23 cellular contexts compared by ENCODE assay signal in the genomic region with DNA sequence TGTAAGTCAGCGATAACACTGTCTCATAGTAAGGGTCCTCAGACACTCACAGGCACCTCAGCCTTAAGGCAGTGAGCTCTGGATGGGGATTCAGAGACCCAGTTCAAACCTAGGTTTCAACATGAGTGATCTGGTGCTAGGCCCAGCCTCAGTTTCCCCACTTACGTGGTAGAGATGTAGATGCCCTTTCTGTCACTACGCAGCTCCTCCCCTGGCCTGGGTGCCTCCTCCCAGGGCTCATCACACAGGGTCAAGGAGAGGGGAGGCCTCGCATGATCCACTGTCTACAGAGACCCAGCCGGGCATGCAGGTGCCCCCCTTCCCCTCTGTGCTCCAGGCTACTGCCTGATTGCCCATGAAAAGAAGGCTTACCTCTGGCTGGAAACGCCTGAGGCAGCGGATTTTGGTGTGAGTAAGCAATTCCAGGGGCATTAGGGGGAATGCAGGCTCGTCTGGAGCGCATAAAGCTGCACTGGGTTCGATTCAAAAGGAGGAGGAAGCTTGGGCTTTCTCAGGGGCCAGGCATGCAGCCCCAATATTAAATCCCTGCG.
DNase-seq lines count a peak whose midpoint lies in the region; ATAC-seq, FAIRE-seq and TF ChIP-seq lines count a peak whose summit lies in the region.
"Had no signal": no experiment of that assay in that cellular context is flagged by ENCODE, and none has a peak within 500 bp of the region (broad histone marks: within the 10 kb centered on the region; RNA-seq: fewer than 3 reads in every experiment).

No MANE protein-coding gene starts in this region.

- H3F3A ChIP-seq in neural progenitor cell (ENCODE audit: low read depth): peaks cover 6% of the 10 kb centered on the region

- no peaks in the 10 kb centered on the region for H3K79me2 ChIP-seq in H1 (ENCODE audit: control insufficient read depth in 1 of 2, insufficient read depth in 2 of 2, low read length in 2 of 2)
- H3K79me2 ChIP-seq in neural progenitor cell (ENCODE audit: low read depth): no peaks in the 10 kb centered on the region

- TF ChIP-seq EP300 in H1 (IDR thresholded peaks at IDR 0.05; ENCODE audit: borderline replicate concordance in 1 of 2, low read depth in 2 of 2, low read length in 2 of 2) (no peak), ovary (IDR thresholded peaks at IDR 0.05) (no peak)

- H2AFZ ChIP-seq in H1 (ENCODE audit: low read length) (no peak overlapping the region), neural progenitor cell (replicated peaks) (no peak overlapping the region)

- no peak overlapping the region for H3K14ac ChIP-seq in H1 (ENCODE audit: insufficient read length)

- H3K4me1 ChIP-seq in H1 (replicated peaks in 1 of 4; ENCODE audit: control insufficient read depth in 3 of 4, insufficient read depth in 4 of 4, low read length in 3 of 4) (peaks cover 3 to 9% (median 5%) of the 10 kb centered on the region in 4 experiments), neural progenitor cell (peaks cover 17% of the 10 kb centered on the region), ovary (ENCODE audit: insufficient read depth) (no peaks in the 10 kb centered on the region), heart left ventricle (peaks cover 0 to 5% (median 0%) of the 10 kb centered on the region in 12 donors)

- H2BK15ac ChIP-seq in H1 (ENCODE audit: low read length): no peak overlapping the region

- TF ChIP-seq CTCF in H1 (IDR thresholded peaks at IDR 0.05; ENCODE audit: control extremely low read depth in 1 of 3, insufficient read depth in 1 of 3, low read depth in 1 of 3, low read length in 3 of 3): no peak
- TF ChIP-seq CTCF in neural progenitor cell (IDR thresholded peaks at IDR 0.05): no peak
- no peak for TF ChIP-seq CTCF in ovary (IDR thresholded peaks at IDR 0.05)
- TF ChIP-seq CTCF in natural killer cell (IDR thresholded peaks at IDR 0.05): no peak
- no peak for TF ChIP-seq CTCF in heart left ventricle (IDR thresholded peaks at IDR 0.05)

- H2BK20ac ChIP-seq in H1 (ENCODE audit: low read length): no peak overlapping the region

- no peak overlapping the region for H3K18ac ChIP-seq in H1 (ENCODE audit: extremely low read depth, low read length)

- H3K4me3 Mint-ChIP-seq in neural progenitor cell: no peak overlapping the region
- no peak overlapping the region for H3K4me3 Mint-ChIP-seq in natural killer cell
- H3K4me3 Mint-ChIP-seq: CD8-positive, alpha-beta T cell; IgD-negative memory B cell had no signal

- H3K79me1 ChIP-seq in H1 (ENCODE audit: low read depth, low read length): no peaks in the 10 kb centered on the region

- no peak overlapping the region for H2BK5ac ChIP-seq in H1 (ENCODE audit: low read depth, low read length)

- H3K27me3 Mint-ChIP-seq in neural progenitor cell (ENCODE audit: insufficient read depth, low read depth) (peaks cover 4% of the 10 kb centered on the region), natural killer cell (ENCODE audit: low read depth in 2 of 2) (peaks cover 28 to 41% of the 10 kb centered on the region in 2 donors)

- no peak overlapping the region for H4K91ac ChIP-seq in H1 (replicated peaks; ENCODE audit: insufficient read length, low read length)

- H4K5ac ChIP-seq in H1 (ENCODE audit: insufficient read length, low read depth, low read length): no peak overlapping the region

- H3K27me3 ChIP-seq in H1 (replicated peaks in 1 of 4; ENCODE audit: control insufficient read depth in 3 of 4, extremely low read depth in 1 of 4, insufficient read depth in 3 of 4, low read length in 3 of 4) (no peaks in the 10 kb centered on the region; a peak in 1 of 7 replicates), neural progenitor cell (peaks cover 19% of the 10 kb centered on the region), ovary (no peaks in the 10 kb centered on the region), heart left ventricle (peaks cover 0 to 50% (median 16%) of the 10 kb centered on the region in 9 donors)

- ATAC-seq in natural killer cell: no peak
- no peak for ATAC-seq in GM18873 (IDR thresholded peaks at IDR 0.05; ENCODE audit: low FRiP score, unreplicated experiment)
- no peak for ATAC-seq in heart left ventricle
- ATAC-seq: CD8-positive, alpha-beta T cell; PC-3 had no signal

- no peak overlapping the region for H2AK5ac ChIP-seq in H1 (ENCODE audit: low read depth, low read length)

- H3K27ac Mint-ChIP-seq in neural progenitor cell: peak overlapping the region; percentile 72
- no peak overlapping the region for H3K27ac Mint-ChIP-seq in natural killer cell
- H3K27ac Mint-ChIP-seq: CD8-positive, alpha-beta T cell; IgD-negative memory B cell had no signal

- peak; percentile 17 for DNase-seq in ELR (ENCODE audit: low read depth)
- peak; percentile 18 for DNase-seq in M059J (ENCODE audit: low read depth)
- DNase-seq in H1 (ENCODE audit: low read depth in 1 of 2, low spot score in 2 of 2): peak in 1 of 2 experiments; percentile 51
- peak; percentile 83 for DNase-seq in neural progenitor cell (ENCODE audit: low spot score)
- no peak for DNase-seq in ovary
- DNase-seq in natural killer cell: no peak
- no peak for DNase-seq in heart left ventricle
- DNase-seq: AML-193; C1 segment of cervical spinal cord; Calu3; CD8-positive, alpha-beta T cell; GF-D8; HCEC 1CT; MV-4-11; NCI-H1105 treated with DMSO at 0.1 percent for 48 hours; NCI-H2029 treated with DMSO at 0.1 percent for 48 hours; NCI-H446; PC-3; SHP77 had no signal

- CTCF ChIA-PET in H1 (lab: Charles Lee; ENCODE audit: partially characterized antibody): interaction anchor here (1.0 to 16.9 kb wide), 7 partner anchors 9 to 184 kb away, joined by 3 to 293 read pairs (median 3); no protein-coding TSS in a partner anchor

- TF ChIP-seq POLR2A in H1 (IDR thresholded peaks at IDR 0.05; ENCODE audit: control extremely low read depth in 1 of 2, low read depth in 2 of 2, low read length in 2 of 2) (no peak), ovary (IDR thresholded peaks at IDR 0.05) (no peak), heart left ventricle (IDR thresholded peaks at IDR 0.05) (no peak)

- no peak for FAIRE-seq in H1 (lab: Jason Lieb, UNC)
- FAIRE-seq: GM19239, HTR-8/SVneo had no signal

- no peak overlapping the region for H3K56ac ChIP-seq in H1 (replicated peaks; ENCODE audit: insufficient read length, low read depth, low read length)

- no peaks in the 10 kb centered on the region for H3K9me3 ChIP-seq in H1 (ENCODE audit: insufficient read depth in 2 of 2, low read depth in 1 of 2, low read length in 1 of 2)
- H3K9me3 ChIP-seq in neural progenitor cell (ENCODE audit: low read depth): no peaks in the 10 kb centered on the region
- H3K9me3 ChIP-seq in ovary: no peaks in the 10 kb centered on the region
- peaks cover 0 to 10% (median 4%) of the 10 kb centered on the region in 12 donors for H3K9me3 ChIP-seq in heart left ventricle

- no peak overlapping the region for H3K4ac ChIP-seq in H1 (replicated peaks; ENCODE audit: insufficient read length, low read depth, low read length)

- H4K20me1 ChIP-seq in H1 (replicated peaks in 1 of 2; ENCODE audit: control insufficient read depth in 1 of 2, insufficient read depth in 2 of 2, low read length in 2 of 2) (no peaks in the 10 kb centered on the region), neural progenitor cell (ENCODE audit: low read depth) (peaks cover 8% of the 10 kb centered on the region)

- H3K4me3 ChIP-seq in H1 (ENCODE audit: extremely low read depth in 1 of 4, insufficient read depth in 2 of 4, low read depth in 3 of 4, low read length in 4 of 4): no peak overlapping the region
- no peak overlapping the region for H3K4me3 ChIP-seq in neural progenitor cell
- no peak overlapping the region for H3K4me3 ChIP-seq in ovary
- H3K4me3 ChIP-seq in heart left ventricle: no peak overlapping the region

- H3K36me3 ChIP-seq in H1 (ENCODE audit: control insufficient read depth in 2 of 4, insufficient read depth in 4 of 4, low read length in 3 of 4) (no peaks in the 10 kb centered on the region), neural progenitor cell (no peaks in the 10 kb centered on the region), ovary (no peaks in the 10 kb centered on the region), heart left ventricle (no peaks in the 10 kb centered on the region)

- H3K27ac ChIP-seq in H1 (ENCODE audit: low read depth, low read length) (no peak overlapping the region), neural progenitor cell (no peak overlapping the region), ovary (no peak overlapping the region), heart left ventricle (no peak overlapping the region)

- TF ChIP-seq RAD21 in H1 (IDR thresholded peaks at IDR 0.05 in 1 of 2, conservative IDR thresholded peaks at IDR 0.05 in 1 of 2; ENCODE audit: low read depth in 2 of 2, low read length in 2 of 2): no peak

- H3K36me3 Mint-ChIP-seq in neural progenitor cell: no peaks in the 10 kb centered on the region
- H3K36me3 Mint-ChIP-seq in natural killer cell: no peaks in the 10 kb centered on the region
- H3K36me3 Mint-ChIP-seq: CD8-positive, alpha-beta T cell had no signal

- H3K4me1 Mint-ChIP-seq in neural progenitor cell (peaks cover 26% of the 10 kb centered on the region), natural killer cell (no peaks in the 10 kb centered on the region)

- H3K4me2 ChIP-seq in H1 (ENCODE audit: insufficient read depth in 1 of 2, low read depth in 2 of 2, low read length in 2 of 2): no peak overlapping the region
- peak overlapping the region; percentile 34 for H3K4me2 ChIP-seq in neural progenitor cell

- H3K23ac ChIP-seq in H1 (ENCODE audit: insufficient read length): no peak overlapping the region

- 79% methylated on average over 11 of the region's 11 CpGs; no CpG with 5 or more reads in 1 of the 2 experiments for WGBS in H1 (ENCODE audit: extremely low coverage in 1 of 2, insufficient coverage in 1 of 2, insufficient read length in 1 of 2, insufficient replicate concordance in 2 of 2, low coverage in 1 of 2, low lambda C conversion rate in 2 of 2, missing lambda C conversion rate in 1 of 2), 2 experiments
- WGBS in ovary, 3 donors: 64 to 70% (median 66%) methylated on average over 11 of the region's 11 CpGs
- WGBS in heart left ventricle, 4 donors: 77 to 83% (median 82%) methylated on average over 9 to 11 of the region's 11 CpGs

- POLR2A ChIA-PET in H1 (lab: Charles Lee; ENCODE audit: partially characterized antibody): no interaction called here

- H2BK120ac ChIP-seq in H1 (replicated peaks; ENCODE audit: low read depth, low read length): no peak overlapping the region

- intact Hi-C loops in ovary (cut with DNase I): no loop called here
- intact Hi-C loops in natural killer cell (cut with micrococcal nuclease): no loop called here
- intact Hi-C loops in heart left ventricle (cut with DNase I): no loop called here

- H2BK12ac ChIP-seq in H1 (ENCODE audit: low read depth, low read length): no peak overlapping the region; the same call in 1 of the 2 replicates

- no peak overlapping the region for H3K9ac ChIP-seq in H1 (replicated peaks in 1 of 4; ENCODE audit: extremely low read depth in 1 of 4, low read depth in 3 of 4, low read length in 3 of 4)
- no peak overlapping the region for H3K9ac ChIP-seq in neural progenitor cell

- H3K9me3 Mint-ChIP-seq in neural progenitor cell (no peaks in the 10 kb centered on the region), natural killer cell (peaks cover 0 to 2% of the 10 kb centered on the region in 2 donors)

- no peaks in the 10 kb centered on the region; the same call in 1 of the 2 replicates for H3K23me2 ChIP-seq in H1 (ENCODE audit: low read depth, low read length)

- no peak overlapping the region for H4K8ac ChIP-seq in H1 (ENCODE audit: extremely low read depth, insufficient read depth, low read length)

TF ChIP-seq in H1, 55 proteins besides CTCF, POLR2A, EP300 and RAD21 (continues in another document):
- peak; percentile 92 for TF ChIP-seq BACH1 (IDR thresholded peaks at IDR 0.05; ENCODE audit: low read length)

Comparison
In these comparisons a context has a peak if more than half of its experiments do, and no peak if none do; other contexts are left out.
1. DNase-seq: peak in ELR (single experiment), M059J (single experiment) and neural progenitor cell (single experiment); none in ovary (0 of 5), natural killer cell (single experiment) and heart left ventricle (0 of 5).